In genomic region chr17:18141210-18141803, GRCh38 we compare ENCODE assay signal across 8 cellular contexts. TPM values are rescaled to one million over a fixed set of nuclear protein-coding genes. Genes with fewer than 3 reads are reported as not detected.
DNase-seq lines count a peak whose midpoint lies in the region; ATAC-seq, FAIRE-seq and TF ChIP-seq lines count a peak whose summit lies in the region.

No MANE protein-coding gene starts in this region.

- TF ChIP-seq RAD21 in SK-N-SH (IDR thresholded peaks at IDR 0.05; ENCODE audit: low read length), result peak; percentile 69

- CTCF ChIA-PET in SK-N-SH (lab: Yijun Ruan, JAX), result interaction anchor here (0.6 to 4.3 kb wide), 24 partner anchors 9 to 785 kb away, joined by 3 to 25 read pairs (median 4); no protein-coding TSS in a partner anchor

- no peaks in the 10 kb centered on the region for H3K9me3 ChIP-seq in Karpas-422 (ENCODE audit: low read length)
- no peaks in the 10 kb centered on the region for H3K9me3 ChIP-seq in SK-N-SH
- H3K9me3 ChIP-seq in lower lobe of right lung, result no peaks in the 10 kb centered on the region

- H3K79me2 ChIP-seq in Karpas-422 (ENCODE audit: low read length) (no peaks in the 10 kb centered on the region), SK-N-SH (ENCODE audit: insufficient read depth) (no peaks in the 10 kb centered on the region)

- H2AFZ ChIP-seq in Karpas-422 (ENCODE audit: low read length) (no peak overlapping the region), SK-N-SH (ENCODE audit: low read depth) (no peak overlapping the region)

- POLR2A ChIA-PET in SK-N-SH (lab: Yijun Ruan, JAX), result no interaction called here

- intact Hi-C loops in lower lobe of right lung (cut with DNase I), result no loop called here

- no peak for TF ChIP-seq EP300 in SK-N-SH (IDR thresholded peaks at IDR 0.05; ENCODE audit: borderline replicate concordance in 1 of 2, low read depth in 1 of 2, low read length in 1 of 2)

- H3K27me3 ChIP-seq in Karpas-422 (ENCODE audit: low read length) (no peaks in the 10 kb centered on the region), SK-N-SH (ENCODE audit: insufficient read depth) (no peaks in the 10 kb centered on the region), lower lobe of right lung (ENCODE audit: low read depth) (no peaks in the 10 kb centered on the region)

- no peak overlapping the region for H3K4me2 ChIP-seq in Karpas-422 (ENCODE audit: low read depth, low read length, poor library complexity, severe bottlenecking)
- H3K4me2 ChIP-seq in SK-N-SH, result no peak overlapping the region

- no peaks in the 10 kb centered on the region for H3F3A ChIP-seq in SK-N-SH (replicated peaks; ENCODE audit: insufficient read depth)

- H3K4me1 ChIP-seq in Karpas-422 (ENCODE audit: low read length) (no peaks in the 10 kb centered on the region), SK-N-SH (ENCODE audit: control insufficient read depth in 1 of 2, insufficient read depth in 2 of 2, low read depth in 1 of 2, low read length in 1 of 2) (peaks cover 0 to 10% of the 10 kb centered on the region in 2 experiments; a peak in 1 of 4 replicates), lower lobe of right lung (no peaks in the 10 kb centered on the region)

- H3K9me2 ChIP-seq in Karpas-422 (replicated peaks; ENCODE audit: insufficient read depth, low read length) (no peaks in the 10 kb centered on the region), SK-N-SH (no peaks in the 10 kb centered on the region)

- TF ChIP-seq CTCF in SK-N-SH (IDR thresholded peaks at IDR 0.05), result peak; percentile 73
- peak; percentile 52 for TF ChIP-seq CTCF in choroid plexus epithelial cell (conservative IDR thresholded peaks at IDR 0.05; ENCODE audit: low read depth, low read length)
- peak; percentile 62 for TF ChIP-seq CTCF in lower lobe of right lung (IDR thresholded peaks at IDR 0.05)

- 20% methylated on average over 9 of the region's 9 CpGs for WGBS in SK-N-SH (ENCODE audit: low lambda C conversion rate)

- DNase-seq in SIG-M5 treated with dmso at 0.1 percent for 504 hours (lab: John Stamatoyannopoulos, UW; ENCODE audit: unreplicated experiment) (peak; percentile 66), SIG-M5 (lab: John Stamatoyannopoulos, UW) (no peak), Karpas-422 (peak; percentile 89), SK-N-SH (peak; percentile 72), choroid plexus epithelial cell (ENCODE audit: low read depth) (peak; percentile 72), lower lobe of right lung (no peak), urothelium cell line (ENCODE audit: low spot score) (peak; percentile 57), UCSD-AML1 (lab: John Stamatoyannopoulos, UW; ENCODE audit: unreplicated experiment) (no peak)

- peak in 1 of 2 donors; percentile 11 for ATAC-seq in lower lobe of right lung

- peak; percentile 35 for FAIRE-seq in urothelium cell line (lab: Jason Lieb, UNC)

- no peak overlapping the region for H3K9ac ChIP-seq in Karpas-422 (ENCODE audit: low read length)
- H3K9ac ChIP-seq in SK-N-SH, result no peak overlapping the region

- H4K20me1 ChIP-seq in Karpas-422 (ENCODE audit: insufficient read depth, low read depth, low read length) (no peaks in the 10 kb centered on the region), SK-N-SH (ENCODE audit: insufficient read depth) (no peaks in the 10 kb centered on the region)

- H3K4me3 ChIP-seq in Karpas-422 (ENCODE audit: low read length), result no peak overlapping the region
- no peak overlapping the region for H3K4me3 ChIP-seq in SK-N-SH (ENCODE audit: low read depth in 2 of 2, low read length in 1 of 2)
- H3K4me3 ChIP-seq in choroid plexus epithelial cell (ENCODE audit: low read depth, low read length), result no peak overlapping the region
- H3K4me3 ChIP-seq in lower lobe of right lung, result no peak overlapping the region

- H3K36me3 ChIP-seq in Karpas-422 (ENCODE audit: insufficient read depth, low read length), result no peaks in the 10 kb centered on the region
- H3K36me3 ChIP-seq in SK-N-SH (replicated peaks in 1 of 2; ENCODE audit: control insufficient read depth in 1 of 2, insufficient read depth in 2 of 2, low read length in 1 of 2), result no peaks in the 10 kb centered on the region
- no peaks in the 10 kb centered on the region for H3K36me3 ChIP-seq in lower lobe of right lung

- H3K27ac ChIP-seq in Karpas-422 (ENCODE audit: low read length) (no peak overlapping the region), SK-N-SH (ENCODE audit: low read depth in 2 of 2, low read length in 1 of 2) (no peak overlapping the region), lower lobe of right lung (no peak overlapping the region)

TF ChIP-seq in SK-N-SH, 30 proteins besides CTCF, POLR2A, EP300 and RAD21:
- TF ChIP-seq FOSL2 (IDR thresholded peaks at IDR 0.05; ENCODE audit: borderline replicate concordance, low read depth) (no peak), GABPA (IDR thresholded peaks at IDR 0.05; ENCODE audit: low read depth) (no peak), NRF1 (IDR thresholded peaks at IDR 0.05; ENCODE audit: low read depth, low read length) (no peak), NFIC (IDR thresholded peaks at IDR 0.05; ENCODE audit: borderline replicate concordance) (no peak), FOXJ3 (CRISPR knock-in tag; IDR thresholded peaks at IDR 0.05) (no peak), POLR2AphosphoS5 (IDR thresholded peaks at IDR 0.05; ENCODE audit: low read depth, low read length) (no peak), MXI1 (IDR thresholded peaks at IDR 0.05; ENCODE audit: low read depth, low read length) (no peak), GATA2 (CRISPR knock-in tag; IDR thresholded peaks at IDR 0.05) (no peak), USF1 (IDR thresholded peaks at IDR 0.05; ENCODE audit: borderline replicate concordance, low read depth) (no peak), FOXM1 (IDR thresholded peaks at IDR 0.05; ENCODE audit: low read depth) (no peak), CHD2 (IDR thresholded peaks at IDR 0.05; ENCODE audit: low read length, partially characterized antibody) (no peak), RFX5 (IDR thresholded peaks at IDR 0.05; ENCODE audit: low read length) (no peak)

RNA-seq across cellular contexts. Expression of gene MYO15A, which starts 32.8 kb away (rescaled TPM):
- 0.11 and 1.3 TPM in 2 replicates for total RNA-seq in Karpas-422 (2014; rRNA removed; shearing (Covaris generic); ENCODE audit: low replicate concordance)
- polyA plus RNA-seq in SK-N-SH (2012; rRNA removed), result 0.15 and 0.43 TPM in 2 replicates
- 0.09 and 0.14 TPM in 2 replicates for polyA plus RNA-seq in SK-N-SH (2012; cell fraction: cytosol; rRNA removed)
- polyA plus RNA-seq in SK-N-SH (2012; cell fraction: nucleus; rRNA removed), result 3.1 TPM in 2 replicates
- 3.3 TPM for total RNA-seq in lower lobe of right lung

RNA-seq across cellular contexts. Expression of gene ALKBH5, which starts 42.3 kb away (rescaled TPM):
- 124 and 145 TPM in 2 replicates for total RNA-seq in Karpas-422 (2014; rRNA removed; shearing (Covaris generic); ENCODE audit: low replicate concordance)
- polyA plus RNA-seq in SK-N-SH (2012; rRNA removed), result 41.0 and 42.9 TPM in 2 replicates
- 32.7 and 42.2 TPM in 2 replicates for polyA plus RNA-seq in SK-N-SH (2012; cell fraction: cytosol; rRNA removed)
- 19.4 and 24.2 TPM in 2 replicates for polyA plus RNA-seq in SK-N-SH (2012; cell fraction: nucleus; rRNA removed)
- total RNA-seq in lower lobe of right lung, result 100 TPM

RNA-seq across cellular contexts. Expression of gene DRG2, which starts 53.6 kb away (rescaled TPM):
- total RNA-seq in Karpas-422 (2014; rRNA removed; shearing (Covaris generic); ENCODE audit: low replicate concordance), result 21.5 and 26.3 TPM in 2 replicates
- polyA plus RNA-seq in SK-N-SH (2012; rRNA removed), result 39.9 and 43.9 TPM in 2 replicates
- 17.7 and 26.0 TPM in 2 replicates for polyA plus RNA-seq in SK-N-SH (2012; cell fraction: cytosol; rRNA removed)
- 106 and 115 TPM in 2 replicates for polyA plus RNA-seq in SK-N-SH (2012; cell fraction: nucleus; rRNA removed)
- total RNA-seq in lower lobe of right lung, result 29.2 TPM

Comparison
In these comparisons a context has a peak if more than half of its experiments do, and no peak if none do; other contexts are left out.
1. DNase-seq: peak in SIG-M5 treated with dmso at 0.1 percent for 504 hours (single experiment), Karpas-422 (single experiment), SK-N-SH (single experiment), choroid plexus epithelial cell (single experiment) and urothelium cell line (single experiment); none in SIG-M5 (single experiment), lower lobe of right lung (single experiment) and UCSD-AML1 (single experiment).
2. Peak in every context shown above with its lines, with median percentiles within 50 percentile points of each other: CTCF ChIP-seq.